23 cellular contexts compared by ENCODE assay signal in the genomic region with DNA sequence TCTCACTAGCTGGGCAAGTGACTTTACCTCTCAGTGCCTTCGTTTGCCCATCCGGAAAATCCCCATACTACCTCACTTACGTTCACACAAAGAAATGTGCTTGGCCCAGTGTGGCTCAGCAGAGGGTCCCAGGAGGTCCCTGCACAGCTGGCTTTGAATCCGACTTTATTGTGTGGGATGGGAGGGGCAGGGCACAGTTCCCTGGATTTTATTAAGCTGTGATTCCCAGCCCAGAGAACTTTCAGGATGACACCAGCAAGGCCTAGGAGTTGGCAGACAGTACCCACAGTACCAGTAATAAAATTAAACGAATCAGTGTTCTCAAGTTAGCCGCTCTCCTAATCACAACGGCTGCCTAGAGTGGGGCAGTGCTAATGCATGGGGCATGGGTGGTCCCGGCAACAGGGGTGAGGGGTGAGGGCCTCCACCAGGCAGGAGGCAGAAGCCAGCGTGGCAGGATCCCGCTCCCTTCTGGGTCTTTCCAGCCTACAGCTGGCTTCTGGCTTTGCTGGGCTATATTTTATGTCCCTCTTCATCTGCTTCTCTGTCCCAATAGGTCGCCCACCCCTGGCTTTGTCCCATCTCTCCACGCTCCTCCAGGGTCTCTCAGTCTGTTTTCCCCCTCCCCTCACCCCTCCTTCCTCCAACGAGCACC.
A peak's percentile ranks its signal among the peaks of the same experiment; 100 is the strongest.
DNase-seq lines count a peak whose midpoint lies in the region; ATAC-seq, FAIRE-seq and TF ChIP-seq lines count a peak whose summit lies in the region.
"Had no signal": no experiment of that assay in that cellular context is flagged by ENCODE, and none has a peak within 500 bp of the region (broad histone marks: within the 10 kb centered on the region; RNA-seq: fewer than 3 reads in every experiment).

No MANE protein-coding gene starts in this region.

- H3K4me1 ChIP-seq in HUES48 (ENCODE audit: control insufficient read depth, insufficient read depth, low read length) (0 out of 2 replicates have a peak, but pooled peaks cover 2% of the 10 kb centered on the region), astrocyte (ENCODE audit: insufficient read depth, low read length) (peaks cover 11% of the 10 kb centered on the region), iPS-20b (ENCODE audit: insufficient read depth, low read length) (no peaks in the 10 kb centered on the region)

- intact Hi-C loops in head of caudate nucleus (cut with DNase I), result loop anchor here (10.0 kb wide), 1 partner anchor 151 kb away; no protein-coding TSS in a partner anchor

- FAIRE-seq in astrocyte (lab: Jason Lieb, UNC), result no peak
- FAIRE-seq: K562 had no signal

- H3K9ac ChIP-seq in HUES48 (ENCODE audit: low read depth, low read length), result no peak overlapping the region
- no peak overlapping the region for H3K9ac ChIP-seq in astrocyte (ENCODE audit: low read length)
- no peak overlapping the region for H3K9ac ChIP-seq in iPS-20b (ENCODE audit: low read depth, low read length)

- H3K27me3 ChIP-seq in HUES48 (ENCODE audit: control insufficient read depth, insufficient read depth, low read length), result peaks cover 77% of the 10 kb centered on the region
- H3K27me3 ChIP-seq in astrocyte (ENCODE audit: insufficient read depth, low read length), result peaks cover 37% of the 10 kb centered on the region
- peaks cover 97% of the 10 kb centered on the region for H3K27me3 ChIP-seq in iPS-20b (ENCODE audit: insufficient read depth, low read length)
- H3K27me3 ChIP-seq: vagina had no signal

- H3K9me3 Mint-ChIP-seq in astrocyte (ENCODE audit: unreplicated experiment), result no peaks in the 10 kb centered on the region
- H3K9me3 Mint-ChIP-seq in progenitor cell of endocrine pancreas (ENCODE audit: low read depth), result no peaks in the 10 kb centered on the region
- H3K9me3 Mint-ChIP-seq in activated naive CD4-positive, alpha-beta T cell treated with anti-CD3 and anti-CD28 coated beads, Interleukin-2, amount 50 U/mL, for 72 hours, result no peaks in the 10 kb centered on the region
- H3K9me3 Mint-ChIP-seq: activated CD4-positive, alpha-beta memory T cell treated with anti-CD3 and anti-CD28 coated beads, Interleukin-2, amount 10 ng/mL, durations not matched to agents 7 days and 5 days; activated naive CD8-positive, alpha-beta T cell treated with anti-CD3 and anti-CD28 coated beads, Interleukin-2, amount 50 U/mL, for 24 hours; stimulated activated naive B cell treated with anti-CD40 and anti-IgM and Interleukin-4, amounts not matched to agents 10 μg/mL and 1 μg/mL and 100 μg/mL, for 72 hours had no signal

- TF ChIP-seq CTCF in astrocyte (IDR thresholded peaks at IDR 0.05; ENCODE audit: insufficient read depth, low read depth, low read length) (no peak), progenitor cell of endocrine pancreas (IDR thresholded peaks at IDR 0.05; ENCODE audit: unreplicated experiment) (no peak)

- no peak for ATAC-seq in activated naive CD4-positive, alpha-beta T cell treated with anti-CD3 and anti-CD28 coated beads, Interleukin-2, amount 50 U/mL, for 72 hours
- ATAC-seq in HG03442 (IDR thresholded peaks at IDR 0.05; ENCODE audit: unreplicated experiment), result no peak
- ATAC-seq: activated naive CD8-positive, alpha-beta T cell treated with anti-CD3 and anti-CD28 coated beads, Interleukin-2, amount 50 U/mL, for 24 hours; K562; Panc1; stimulated activated naive B cell treated with anti-CD40 and anti-IgM and Interleukin-4, amounts not matched to agents 10 μg/mL and 1 μg/mL and 100 μg/mL, for 72 hours had no signal

- H3K79me2 ChIP-seq in astrocyte (ENCODE audit: insufficient read depth, low read length), result no peaks in the 10 kb centered on the region

- H3K27ac Mint-ChIP-seq in astrocyte (ENCODE audit: unreplicated experiment), result no peak overlapping the region
- H3K27ac Mint-ChIP-seq in progenitor cell of endocrine pancreas, result no peak overlapping the region
- H3K27ac Mint-ChIP-seq in activated naive CD4-positive, alpha-beta T cell treated with anti-CD3 and anti-CD28 coated beads, Interleukin-2, amount 50 U/mL, for 72 hours, result no peak overlapping the region
- H3K27ac Mint-ChIP-seq: activated CD4-positive, alpha-beta memory T cell treated with anti-CD3 and anti-CD28 coated beads, Interleukin-2, amount 10 ng/mL, durations not matched to agents 7 days and 5 days; activated naive CD8-positive, alpha-beta T cell treated with anti-CD3 and anti-CD28 coated beads, Interleukin-2, amount 50 U/mL, for 24 hours; stimulated activated naive B cell treated with anti-CD40 and anti-IgM and Interleukin-4, amounts not matched to agents 10 μg/mL and 1 μg/mL and 100 μg/mL, for 72 hours had no signal

- no peak overlapping the region for H2AFZ ChIP-seq in astrocyte (ENCODE audit: low read depth, low read length)

- DNase-seq in astrocyte (ENCODE audit: low read depth), result no peak
- no peak for DNase-seq in progenitor cell of endocrine pancreas (ENCODE audit: low spot score, unreplicated experiment)
- DNase-seq in head of caudate nucleus, result no peak
- no peak for DNase-seq in activated naive CD4-positive, alpha-beta T cell treated with anti-CD3 and anti-CD28 coated beads, Interleukin-2, amount 50 U/mL, for 72 hours (ENCODE audit: low spot score in 2 of 2)
- no peak for DNase-seq in COLO829 (ENCODE audit: low spot score)
- DNase-seq: activated CD4-positive, alpha-beta memory T cell treated with anti-CD3 and anti-CD28 coated beads, Interleukin-2, amount 10 ng/mL, durations not matched to agents 7 days and 5 days; activated naive CD8-positive, alpha-beta T cell treated with anti-CD3 and anti-CD28 coated beads, Interleukin-2, amount 50 U/mL, for 24 hours; effector memory CD4-positive, alpha-beta T cell; foreskin melanocyte; MM.1S; NCI-H446; SIG-M5; stimulated activated CD4-positive, alpha-beta T cell treated with anti-CD3 and anti-CD28 coated beads, Interleukin-4, amount 100 ng/mL, for 24 hours; stimulated activated naive B cell treated with anti-CD40 and anti-IgM and Interleukin-4, amounts not matched to agents 10 μg/mL and 1 μg/mL and 100 μg/mL, for 72 hours; SW 1271 had no signal

- H3K27ac ChIP-seq in HUES48 (ENCODE audit: low read depth, low read length) (no peak overlapping the region), astrocyte (ENCODE audit: low read depth, low read length) (no peak overlapping the region), iPS-20b (ENCODE audit: low read length) (no peak overlapping the region)
- H3K27ac ChIP-seq: C4-2B, vagina had no signal

- H3K9me3 ChIP-seq in HUES48 (ENCODE audit: control insufficient read depth, insufficient read depth, low read length) (no peaks in the 10 kb centered on the region), astrocyte (ENCODE audit: insufficient read depth, low read depth, low read length) (no peaks in the 10 kb centered on the region), iPS-20b (ENCODE audit: insufficient read depth, low read depth, low read length) (no peaks in the 10 kb centered on the region)
- H3K9me3 ChIP-seq: vagina had no signal

- H3K27me3 Mint-ChIP-seq in astrocyte (ENCODE audit: low read depth, unreplicated experiment) (peaks cover 74% of the 10 kb centered on the region), progenitor cell of endocrine pancreas (peaks cover 85% of the 10 kb centered on the region)

- H4K20me1 ChIP-seq in astrocyte (ENCODE audit: insufficient read depth, low read length), result no peaks in the 10 kb centered on the region

- H3K4me3 Mint-ChIP-seq in astrocyte (ENCODE audit: unreplicated experiment), result peak overlapping the region; percentile 34
- peak overlapping the region; percentile 35 for H3K4me3 Mint-ChIP-seq in progenitor cell of endocrine pancreas (ENCODE audit: low read depth)
- H3K4me3 Mint-ChIP-seq: activated CD4-positive, alpha-beta memory T cell treated with anti-CD3 and anti-CD28 coated beads, Interleukin-2, amount 10 ng/mL, durations not matched to agents 7 days and 5 days; activated naive CD8-positive, alpha-beta T cell treated with anti-CD3 and anti-CD28 coated beads, Interleukin-2, amount 50 U/mL, for 24 hours; stimulated activated naive B cell treated with anti-CD40 and anti-IgM and Interleukin-4, amounts not matched to agents 10 μg/mL and 1 μg/mL and 100 μg/mL, for 72 hours had no signal

- H3K4me2 ChIP-seq in astrocyte (ENCODE audit: low read length), result peak overlapping the region; percentile 83

- no peaks in the 10 kb centered on the region for H3K36me3 ChIP-seq in HUES48 (ENCODE audit: control insufficient read depth, insufficient read depth, low read length)
- H3K36me3 ChIP-seq in astrocyte (ENCODE audit: insufficient read depth, low read length), result no peaks in the 10 kb centered on the region
- no peaks in the 10 kb centered on the region for H3K36me3 ChIP-seq in iPS-20b (ENCODE audit: insufficient read depth, low read depth, low read length)
- H3K36me3 ChIP-seq: vagina had no signal

- H3K4me1 Mint-ChIP-seq in astrocyte (ENCODE audit: low read depth, unreplicated experiment), result peaks cover 2% of the 10 kb centered on the region
- H3K4me1 Mint-ChIP-seq in progenitor cell of endocrine pancreas (ENCODE audit: low read depth), result no peaks in the 10 kb centered on the region
- H3K4me1 Mint-ChIP-seq: activated CD4-positive, alpha-beta memory T cell treated with anti-CD3 and anti-CD28 coated beads, Interleukin-2, amount 10 ng/mL, durations not matched to agents 7 days and 5 days; activated naive CD8-positive, alpha-beta T cell treated with anti-CD3 and anti-CD28 coated beads, Interleukin-2, amount 50 U/mL, for 24 hours had no signal

- H3K36me3 Mint-ChIP-seq in astrocyte (ENCODE audit: low read depth, unreplicated experiment) (no peaks in the 10 kb centered on the region), progenitor cell of endocrine pancreas (ENCODE audit: insufficient read depth) (no peaks in the 10 kb centered on the region)
- H3K36me3 Mint-ChIP-seq in activated naive CD4-positive, alpha-beta T cell treated with anti-CD3 and anti-CD28 coated beads, Interleukin-2, amount 50 U/mL, for 72 hours, result peaks cover 7 to 11% of the 10 kb centered on the region in 2 donors
- H3K36me3 Mint-ChIP-seq: stimulated activated naive B cell treated with anti-CD40 and anti-IgM and Interleukin-4, amounts not matched to agents 10 μg/mL and 1 μg/mL and 100 μg/mL, for 72 hours had no signal

- H3K4me3 ChIP-seq in HUES48 (ENCODE audit: low read depth, low read length) (0 out of 2 replicates have a peak overlapping the region, but pooled peaks have one; percentile 63), astrocyte (ENCODE audit: insufficient read depth, low read depth, low read length) (no peak overlapping the region), iPS-20b (ENCODE audit: low read length) (peak overlapping the region; percentile 65; the same call in 1 of the 2 replicates)
- H3K4me3 ChIP-seq: K562, lung had no signal
